Comparison of ENCODE assay signal across 20 cellular contexts in genomic region chr3:138879541-138880380, GRCh38.
"Had no signal": no experiment of that assay in that cellular context is flagged by ENCODE, and none has a peak within 500 bp of the region (broad histone marks: within the 10 kb centered on the region; RNA-seq: fewer than 3 reads in every experiment).

No MANE protein-coding gene starts in this region.

- H3K27me3 Mint-ChIP-seq: activated CD4-positive, alpha-beta memory T cell treated with anti-CD3 and anti-CD28 coated beads for 36 hours; activated CD8-positive, alpha-beta memory T cell treated with anti-CD3 and anti-CD28 coated beads, Interleukin-2, amount 10 ng/mL, durations not matched to agents 7 days and 5 days; dendritic cell treated with granulocyte-macrophage colony-stimulating factor and Interleukin-4, amounts not matched to agents 40 ng/mL and 50 ng/mL, for 4 days; stimulated activated naive CD8-positive, alpha-beta T cell treated with anti-CD3 and anti-CD28 coated beads, Interleukin-15, Interleukin-2, amounts not matched to agents 100 ng/mL and 50 ng/mL, for 24 hours had no signal

- H3K9me3 ChIP-seq: left lung, suprapubic skin had no signal

- ATAC-seq: activated CD8-positive, alpha-beta memory T cell treated with anti-CD3 and anti-CD28 coated beads, Interleukin-2, amount 10 ng/mL, durations not matched to agents 7 days and 5 days; activated naive CD8-positive, alpha-beta T cell treated with anti-CD3 and anti-CD28 coated beads, Interleukin-2, amount 50 U/mL, for 24 hours; effector memory CD8-positive, alpha-beta T cell; left lung had no signal

- H3K4me1 ChIP-seq: suprapubic skin had no signal

- H3K27ac Mint-ChIP-seq: activated CD4-positive, alpha-beta memory T cell treated with anti-CD3 and anti-CD28 coated beads for 36 hours; activated CD8-positive, alpha-beta memory T cell treated with anti-CD3 and anti-CD28 coated beads, Interleukin-2, amount 10 ng/mL, durations not matched to agents 7 days and 5 days; activated naive CD4-positive, alpha-beta T cell treated with anti-CD3 and anti-CD28 coated beads for 36 hours; activated naive CD8-positive, alpha-beta T cell treated with anti-CD3 and anti-CD28 coated beads, Interleukin-2, amount 50 U/mL, for 24 hours; activated T-helper 2 cell treated with anti-CD3 and anti-CD28 coated beads, Interferon-gamma antibody, Interleukin-2, Interleukin-4, amounts not matched to agents 10 μg/mL and 5 μg/mL and 100 μg/mL, durations not matched to agents 14 hours and 24 hours and 36 hours; dendritic cell treated with granulocyte-macrophage colony-stimulating factor and Interleukin-4, amounts not matched to agents 40 ng/mL and 50 ng/mL, for 4 days; effector memory CD8-positive, alpha-beta T cell; nephron; stimulated activated naive CD8-positive, alpha-beta T cell treated with anti-CD3 and anti-CD28 coated beads, Interleukin-15, Interleukin-2, amounts not matched to agents 100 ng/mL and 50 ng/mL, for 24 hours had no signal

- H3K4me3 ChIP-seq: left lung, suprapubic skin had no signal

- DNase-seq: activated CD4-positive, alpha-beta memory T cell treated with anti-CD3 and anti-CD28 coated beads for 36 hours; activated CD4-positive, alpha-beta T cell treated with anti-CD3 and anti-CD28 coated beads for 1 hour; activated CD8-positive, alpha-beta memory T cell treated with anti-CD3 and anti-CD28 coated beads, Interleukin-2, amount 10 ng/mL, durations not matched to agents 7 days and 5 days; activated naive CD4-positive, alpha-beta T cell treated with anti-CD3 and anti-CD28 coated beads for 36 hours; activated naive CD8-positive, alpha-beta T cell treated with anti-CD3 and anti-CD28 coated beads, Interleukin-2, amount 50 U/mL, for 24 hours; activated T-cell treated with anti-CD3 and anti-CD28 coated beads, Interleukin-2, amount 50 U/mL, for 1 hour; aorta; cerebellar nuclear complex; effector memory CD8-positive, alpha-beta T cell; foreskin melanocyte; head of caudate nucleus; left lung; nucleus accumbens; stimulated activated CD4-positive, alpha-beta T cell treated with anti-CD3 and anti-CD28 coated beads, Interleukin-4, amount 100 ng/mL, for 24 hours had no signal

- H3K27ac ChIP-seq: epithelial cell of prostate, left lung, suprapubic skin had no signal

- H3K27me3 ChIP-seq: left lung, suprapubic skin had no signal

- H3K4me3 Mint-ChIP-seq: activated CD4-positive, alpha-beta memory T cell treated with anti-CD3 and anti-CD28 coated beads for 36 hours; activated CD8-positive, alpha-beta memory T cell treated with anti-CD3 and anti-CD28 coated beads, Interleukin-2, amount 10 ng/mL, durations not matched to agents 7 days and 5 days; activated naive CD4-positive, alpha-beta T cell treated with anti-CD3 and anti-CD28 coated beads for 36 hours; activated naive CD8-positive, alpha-beta T cell treated with anti-CD3 and anti-CD28 coated beads, Interleukin-2, amount 50 U/mL, for 24 hours; dendritic cell treated with granulocyte-macrophage colony-stimulating factor and Interleukin-4, amounts not matched to agents 40 ng/mL and 50 ng/mL, for 4 days; effector memory CD8-positive, alpha-beta T cell; nephron; stimulated activated naive CD8-positive, alpha-beta T cell treated with anti-CD3 and anti-CD28 coated beads, Interleukin-15, Interleukin-2, amounts not matched to agents 100 ng/mL and 50 ng/mL, for 24 hours had no signal

- H3K4me1 Mint-ChIP-seq: nephron had no signal

- H3K36me3 ChIP-seq: left lung, suprapubic skin had no signal
